1 cellular context compared by ENCODE assay signal in genomic region chr1:31422505-31423319, GRCh38.
TF ChIP-seq lines count a peak whose summit lies in the region.

No MANE protein-coding gene starts in this region.

TF ChIP-seq in HepG2, 621 proteins besides CTCF, POLR2A, EP300 and RAD21 (continued from another document and continues in another):
- TF ChIP-seq RERE (CRISPR knock-in tag; IDR thresholded peaks at IDR 0.05; ENCODE audit: low read depth), result no peak
- TF ChIP-seq ZKSCAN8 (CRISPR knock-in tag; IDR thresholded peaks at IDR 0.05; ENCODE audit: borderline replicate concordance), result no peak
- TF ChIP-seq NFE2L1 (CRISPR knock-in tag; IDR thresholded peaks at IDR 0.05; ENCODE audit: borderline replicate concordance), result no peak
- TF ChIP-seq RFX1 (IDR thresholded peaks at IDR 0.05), result no peak
- TF ChIP-seq RFXAP (CRISPR knock-in tag; IDR thresholded peaks at IDR 0.05; ENCODE audit: borderline replicate concordance), result no peak
- no peak for TF ChIP-seq PLSCR1 (CRISPR knock-in tag; IDR thresholded peaks at IDR 0.05; ENCODE audit: borderline replicate concordance)
- no peak for TF ChIP-seq MXD4 (CRISPR knock-in tag; IDR thresholded peaks at IDR 0.05)
- no peak for TF ChIP-seq NRL (CRISPR knock-in tag; IDR thresholded peaks at IDR 0.05; ENCODE audit: borderline replicate concordance)
- no peak for TF ChIP-seq CCAR2 (optimal IDR thresholded peaks at IDR 0.05; ENCODE audit: low read depth, low read length)
- TF ChIP-seq ZSCAN5A (CRISPR knock-in tag; IDR thresholded peaks at IDR 0.05; ENCODE audit: borderline replicate concordance), result 0 out of 2 replicates have a peak, but pooled peaks have one; percentile 33
- no peak for TF ChIP-seq ZNF460 (CRISPR knock-in tag; IDR thresholded peaks at IDR 0.05; ENCODE audit: borderline replicate concordance)
- TF ChIP-seq ZNF501 (CRISPR knock-in tag; IDR thresholded peaks at IDR 0.05), result peak; percentile 68; the same call in 1 of the 2 replicates
- 0 out of 2 replicates have a peak, but pooled peaks have one; percentile 38 for TF ChIP-seq SNAPC2 (CRISPR knock-in tag; IDR thresholded peaks at IDR 0.05)
- TF ChIP-seq HOMEZ (CRISPR knock-in tag; IDR thresholded peaks at IDR 0.05; ENCODE audit: low read depth), result no peak
- no peak for TF ChIP-seq PRMT3 (CRISPR knock-in tag; IDR thresholded peaks at IDR 0.05; ENCODE audit: borderline replicate concordance, low read depth)
- 0 out of 2 replicates have a peak, but pooled peaks have one; percentile 44 for TF ChIP-seq ZNF816 (CRISPR knock-in tag; IDR thresholded peaks at IDR 0.05; ENCODE audit: borderline replicate concordance)
- no peak for TF ChIP-seq STAT6 (CRISPR knock-in tag; IDR thresholded peaks at IDR 0.05; ENCODE audit: borderline replicate concordance)
- no peak for TF ChIP-seq PRDM4 (CRISPR knock-in tag; IDR thresholded peaks at IDR 0.05; ENCODE audit: borderline replicate concordance)
- no peak for TF ChIP-seq ZNF329 (CRISPR knock-in tag; IDR thresholded peaks at IDR 0.05; ENCODE audit: low read depth)
- no peak for TF ChIP-seq YY1 (IDR thresholded peaks at IDR 0.05; ENCODE audit: insufficient read depth, insufficient replicate concordance, low read depth, low read length)
- no peak for TF ChIP-seq KLF13 (CRISPR knock-in tag; IDR thresholded peaks at IDR 0.05)
- no peak for TF ChIP-seq ZBTB21 (CRISPR knock-in tag; IDR thresholded peaks at IDR 0.05)
- TF ChIP-seq HES4 (CRISPR knock-in tag; IDR thresholded peaks at IDR 0.05; ENCODE audit: borderline replicate concordance), result no peak
- TF ChIP-seq ZNF510 (CRISPR knock-in tag; IDR thresholded peaks at IDR 0.05; ENCODE audit: low read depth), result no peak
- TF ChIP-seq HMGA1 (CRISPR knock-in tag; conservative IDR thresholded peaks at IDR 0.05), result no peak
- no peak for TF ChIP-seq ZNF513 (CRISPR knock-in tag; conservative IDR thresholded peaks at IDR 0.05)
- no peak for TF ChIP-seq ZNF660 (CRISPR knock-in tag; IDR thresholded peaks at IDR 0.05; ENCODE audit: borderline replicate concordance, low read depth)
- TF ChIP-seq RBFOX2 (IDR thresholded peaks at IDR 0.05; ENCODE audit: low read depth, low read length), result no peak
- TF ChIP-seq ZNF678 (CRISPR knock-in tag; IDR thresholded peaks at IDR 0.05), result no peak
- no peak for TF ChIP-seq ZNF335 (CRISPR knock-in tag; IDR thresholded peaks at IDR 0.05)
- TF ChIP-seq KDM2A (CRISPR knock-in tag; IDR thresholded peaks at IDR 0.05; ENCODE audit: borderline replicate concordance, low read depth), result 0 out of 2 replicates have a peak, but pooled peaks have one; percentile 23
- TF ChIP-seq ISL2 (CRISPR knock-in tag; IDR thresholded peaks at IDR 0.05), result no peak
- TF ChIP-seq MLLT10 (CRISPR knock-in tag; IDR thresholded peaks at IDR 0.05), result no peak
- TF ChIP-seq PLRG1 (conservative IDR thresholded peaks at IDR 0.05), result no peak
- TF ChIP-seq ZNF616 (CRISPR knock-in tag; IDR thresholded peaks at IDR 0.05; ENCODE audit: low read depth), result no peak
- TF ChIP-seq ZNF44 (CRISPR knock-in tag; IDR thresholded peaks at IDR 0.05), result no peak
- peak; percentile 60 for TF ChIP-seq TARDBP (CRISPR knock-in tag; IDR thresholded peaks at IDR 0.05)
- no peak for TF ChIP-seq GPN1 (CRISPR knock-in tag; IDR thresholded peaks at IDR 0.05; ENCODE audit: borderline replicate concordance)
- TF ChIP-seq TIGD3 (CRISPR knock-in tag; IDR thresholded peaks at IDR 0.05; ENCODE audit: borderline replicate concordance), result no peak
- TF ChIP-seq DMTF1 (CRISPR knock-in tag; IDR thresholded peaks at IDR 0.05), result no peak
- no peak for TF ChIP-seq NBN (conservative IDR thresholded peaks at IDR 0.05)
- TF ChIP-seq MEIS2 (CRISPR knock-in tag; IDR thresholded peaks at IDR 0.05), result no peak
- peak; percentile 96 for TF ChIP-seq SMC3 (IDR thresholded peaks at IDR 0.05; ENCODE audit: low read length)
